Comparison of ENCODE assay signal across 10 cellular contexts in the genomic region with DNA sequence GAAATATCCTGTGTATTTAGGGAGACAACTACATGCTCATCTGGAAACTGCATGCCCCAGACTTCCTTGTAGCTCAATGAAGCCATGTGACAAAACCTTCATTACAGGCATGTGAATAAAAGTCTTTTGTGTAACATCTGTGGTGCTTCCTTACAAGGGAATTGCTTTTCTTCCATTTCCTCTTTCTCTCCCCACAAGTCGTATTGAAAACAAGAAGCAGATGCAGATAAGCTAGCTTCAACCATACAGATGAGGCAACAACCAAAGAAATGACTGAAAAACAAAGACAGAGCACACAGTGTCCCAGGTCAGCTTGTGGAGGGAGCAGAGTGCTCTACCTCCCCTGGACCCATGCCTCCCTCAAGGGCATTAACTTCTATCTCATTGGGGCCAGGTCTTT.
DNase-seq lines count a peak whose midpoint lies in the region; ATAC-seq and TF ChIP-seq lines count a peak whose summit lies in the region.
"Had no signal": no experiment of that assay in that cellular context is flagged by ENCODE, and none has a peak within 500 bp of the region (broad histone marks: within the 10 kb centered on the region; RNA-seq: fewer than 3 reads in every experiment).

No MANE protein-coding gene starts in this region.

- H3K4me2 ChIP-seq in BLaER1 treated with 17β-estradiol and CSF1 and Interleukin-3, amounts not matched to agents 10 nM and 100 nM = peak overlapping the region in 9 of 11 experiments; percentile 3 to 78 (median 54); a peak in 15 of 22 replicates

- peaks cover 0 to 41% (median 15%) of the 10 kb centered on the region in 10 experiments; a peak in 12 of 20 replicates for H3K4me1 ChIP-seq in BLaER1 treated with 17β-estradiol and CSF1 and Interleukin-3, amounts not matched to agents 10 nM and 100 nM
- H3K4me1 ChIP-seq in left lung = peaks cover 0 to 4% of the 10 kb centered on the region in 2 donors

- no peaks in the 10 kb centered on the region for H3K36me3 ChIP-seq in BLaER1 treated with 17β-estradiol and CSF1 and Interleukin-3, amounts not matched to agents 10 nM and 100 nM
- H3K36me3 ChIP-seq in left lung = no peaks in the 10 kb centered on the region

- TF ChIP-seq POLR2A in lower leg skin (IDR thresholded peaks at IDR 0.05) = no peak

- no peaks in the 10 kb centered on the region for H3K27me3 ChIP-seq in BLaER1 treated with 17β-estradiol and CSF1 and Interleukin-3, amounts not matched to agents 10 nM and 100 nM
- H3K27me3 ChIP-seq in left lung = no peaks in the 10 kb centered on the region

- intact Hi-C loops in left lung (cut with DNase I) (no loop called here), lower leg skin (cut with DNase I; ENCODE audit: low total_unique reads) (no loop called here)

- H3K4me3 ChIP-seq in BLaER1 treated with 17β-estradiol and CSF1 and Interleukin-3, amounts not matched to agents 10 nM and 100 nM = no peak overlapping the region
- no peak overlapping the region for H3K4me3 ChIP-seq in left lung
- no peak overlapping the region for H3K4me3 ChIP-seq in lower leg skin (ENCODE audit: low read depth, poor library complexity, severe bottlenecking)

- peak overlapping the region in 6 of 11 experiments; percentile 26 to 63 (median 49); a peak in 10 of 22 replicates for H3K9ac ChIP-seq in BLaER1 treated with 17β-estradiol and CSF1 and Interleukin-3, amounts not matched to agents 10 nM and 100 nM

- peak; percentile 74 for DNase-seq in SIG-M5 (lab: John Stamatoyannopoulos, UW)
- DNase-seq in left lung = no peak
- DNase-seq in stimulated activated CD8-positive, alpha-beta memory T cell treated with anti-CD3 and anti-CD28 coated beads, Interleukin-4, amount 100 ng/mL, for 48 hours = no peak
- DNase-seq in lower leg skin (ENCODE audit: low spot score in 2 of 2) = no peak
- DNase-seq in NCI-H146 treated with DMSO at 0.1 percent for 48 hours (lab: John Stamatoyannopoulos, UW; ENCODE audit: unreplicated experiment) = no peak
- DNase-seq: NCI-H1105 treated with DMSO at 0.1 percent for 48 hours; stimulated activated CD4-positive, alpha-beta T cell treated with anti-CD3 and anti-CD28 coated beads, Interleukin-4, amount 100 ng/mL, for 4 hours had no signal

- H4K20me1 ChIP-seq in BLaER1 treated with 17β-estradiol and CSF1 and Interleukin-3, amounts not matched to agents 10 nM and 100 nM = no peaks in the 10 kb centered on the region

- peak overlapping the region in 9 of 11 experiments; percentile 44 to 85 (median 71); a peak in 17 of 22 replicates for H3K27ac ChIP-seq in BLaER1 treated with 17β-estradiol and CSF1 and Interleukin-3, amounts not matched to agents 10 nM and 100 nM
- peak overlapping the region in 1 of 2 donors; percentile 46 for H3K27ac ChIP-seq in left lung

- 19 to 37% methylated on average over 1 of the region's 1 CpG for WGBS in lower leg skin, 2 donors

- ATAC-seq in HG02759 (IDR thresholded peaks at IDR 0.05; ENCODE audit: unreplicated experiment) = peak; percentile 82
- ATAC-seq in left lung = peak; percentile 65
- no peak for ATAC-seq in HG03521 (IDR thresholded peaks at IDR 0.05; ENCODE audit: unreplicated experiment)

- peaks cover 7 to 24% (median 18%) of the 10 kb centered on the region in 11 experiments; a peak in 19 of 22 replicates for H3K9me3 ChIP-seq in BLaER1 treated with 17β-estradiol and CSF1 and Interleukin-3, amounts not matched to agents 10 nM and 100 nM (replicated peaks in 1 of 11)
- no peaks in the 10 kb centered on the region for H3K9me3 ChIP-seq in left lung

- TF ChIP-seq CTCF in left lung (IDR thresholded peaks at IDR 0.05) (no peak), lower leg skin (IDR thresholded peaks at IDR 0.05) (no peak)
